In genomic region chr6:118618676-118619377, GRCh38 we compare ENCODE assay signal across 8 cellular contexts. TPM values are rescaled to one million over a fixed set of nuclear protein-coding genes. Genes with fewer than 3 reads are reported as not detected.
DNase-seq lines count a peak whose midpoint lies in the region; ATAC-seq, FAIRE-seq and TF ChIP-seq lines count a peak whose summit lies in the region.

No MANE protein-coding gene starts in this region.

- no peak overlapping the region for H3K4me2 ChIP-seq in GM23338

- H3K36me3 Mint-ChIP-seq in GM23338 (ENCODE audit: low read depth): no peaks in the 10 kb centered on the region

- peaks cover 4% of the 10 kb centered on the region; the same call in 1 of the 2 replicates for H3K9me2 ChIP-seq in GM23338 (ENCODE audit: insufficient read depth)

- H4K20me1 ChIP-seq in GM23338 (replicated peaks; ENCODE audit: insufficient read depth): 0 out of 2 replicates have a peak, but pooled peaks cover 4% of the 10 kb centered on the region

- H3K4me3 Mint-ChIP-seq in GM23338: no peak overlapping the region

- no peaks in the 10 kb centered on the region for H3K27me3 Mint-ChIP-seq in GM23338 (ENCODE audit: insufficient read depth, low read depth, poor library complexity)

- no peaks in the 10 kb centered on the region for H3K4me1 ChIP-seq in GM23338 (ENCODE audit: insufficient read depth)

- peak; percentile 94 for ATAC-seq in GM23338

- no peak overlapping the region for H2AFZ ChIP-seq in GM23338

- TF ChIP-seq CTCF in GM12872 (IDR thresholded peaks at IDR 0.05; ENCODE audit: insufficient read depth, low read depth, low read length): peak; percentile 94
- peak; percentile 91 to 95 for TF ChIP-seq CTCF in GM23338 (conservative IDR thresholded peaks at IDR 0.05; ENCODE audit: low read depth in 2 of 2)
- peak; percentile 97 for TF ChIP-seq CTCF in LNCaP clone FGC (IDR thresholded peaks at IDR 0.05; ENCODE audit: control insufficient read depth, extremely low read depth, insufficient read depth)
- peak; percentile 85 for TF ChIP-seq CTCF in bronchial epithelial cell (IDR thresholded peaks at IDR 0.05; ENCODE audit: insufficient read depth, low read length, severe bottlenecking)
- TF ChIP-seq CTCF in kidney epithelial cell (IDR thresholded peaks at IDR 0.05; ENCODE audit: insufficient read depth, low read length, poor library complexity, severe bottlenecking): peak; percentile 77

- peak; percentile 76 for DNase-seq in GM23338 (ENCODE audit: low spot score)
- no peak for DNase-seq in LNCaP clone FGC (ENCODE audit: low read depth)
- peak; percentile 18 to 53 (median 26) for DNase-seq in activated CD4-positive, CD25-positive, alpha-beta regulatory T cell (lab: John Stamatoyannopoulos, UW)
- DNase-seq in bronchial epithelial cell (ENCODE audit: low read depth): peak; percentile 29
- no peak for DNase-seq in kidney epithelial cell (ENCODE audit: low read depth)
- DNase-seq in stimulated activated CD4-positive, alpha-beta T cell treated with anti-CD3 and anti-CD28 coated beads, Interleukin-4, amount 100 ng/mL, for 24 hours: peak; percentile 72
- no peak for DNase-seq in HCEC 1CT

- no peak overlapping the region for H3K27ac Mint-ChIP-seq in GM23338

- H3F3A ChIP-seq in GM23338 (replicated peaks; ENCODE audit: low read depth): no peaks in the 10 kb centered on the region

- no peak for FAIRE-seq in bronchial epithelial cell (lab: Jason Lieb, UNC)

- H3K4me3 ChIP-seq in GM23338: no peak overlapping the region
- no peak overlapping the region for H3K4me3 ChIP-seq in LNCaP clone FGC (ENCODE audit: low read depth, low read length)
- H3K4me3 ChIP-seq in bronchial epithelial cell (ENCODE audit: low read depth, low read length): no peak overlapping the region
- H3K4me3 ChIP-seq in kidney epithelial cell (ENCODE audit: low read depth, low read length): no peak overlapping the region

- no peaks in the 10 kb centered on the region for H3K27me3 ChIP-seq in GM23338 (ENCODE audit: insufficient read depth)
- H3K27me3 ChIP-seq in bronchial epithelial cell (ENCODE audit: control insufficient read depth, insufficient read depth, low read length): no peaks in the 10 kb centered on the region
- no peaks in the 10 kb centered on the region for H3K27me3 ChIP-seq in kidney epithelial cell (ENCODE audit: control insufficient read depth, insufficient read depth, low read length)

- H3K36me3 ChIP-seq in GM23338 (ENCODE audit: insufficient read depth): no peaks in the 10 kb centered on the region
- no peaks in the 10 kb centered on the region for H3K36me3 ChIP-seq in bronchial epithelial cell (ENCODE audit: control insufficient read depth, insufficient read depth, low read length)
- no peaks in the 10 kb centered on the region for H3K36me3 ChIP-seq in kidney epithelial cell (ENCODE audit: control insufficient read depth, insufficient read depth, low read length)

- H3K4me1 Mint-ChIP-seq in GM23338: no peaks in the 10 kb centered on the region

- H3K27ac ChIP-seq in GM23338 (ENCODE audit: low read depth): no peak overlapping the region

- H3K9me3 Mint-ChIP-seq in GM23338: no peaks in the 10 kb centered on the region; the same call in 2 of the 3 replicates

- no peaks in the 10 kb centered on the region for H3K79me2 ChIP-seq in GM23338 (replicated peaks; ENCODE audit: insufficient read depth)

TF ChIP-seq in GM23338, 12 proteins besides CTCF, POLR2A, EP300 and RAD21:
- TF ChIP-seq CREB1 (CRISPR knock-in tag; IDR thresholded peaks at IDR 0.05; ENCODE audit: low read depth): no peak
- no peak for TF ChIP-seq JUNB (IDR thresholded peaks at IDR 0.05; ENCODE audit: unreplicated experiment)
- TF ChIP-seq NANOG (IDR thresholded peaks at IDR 0.05; ENCODE audit: borderline replicate concordance): no peak
- TF ChIP-seq EZH2phosphoT487 (IDR thresholded peaks at IDR 0.05; ENCODE audit: unreplicated experiment): no peak
- TF ChIP-seq ZNF462 (CRISPR knock-in tag; IDR thresholded peaks at IDR 0.05): no peak
- TF ChIP-seq, protein P1, sequence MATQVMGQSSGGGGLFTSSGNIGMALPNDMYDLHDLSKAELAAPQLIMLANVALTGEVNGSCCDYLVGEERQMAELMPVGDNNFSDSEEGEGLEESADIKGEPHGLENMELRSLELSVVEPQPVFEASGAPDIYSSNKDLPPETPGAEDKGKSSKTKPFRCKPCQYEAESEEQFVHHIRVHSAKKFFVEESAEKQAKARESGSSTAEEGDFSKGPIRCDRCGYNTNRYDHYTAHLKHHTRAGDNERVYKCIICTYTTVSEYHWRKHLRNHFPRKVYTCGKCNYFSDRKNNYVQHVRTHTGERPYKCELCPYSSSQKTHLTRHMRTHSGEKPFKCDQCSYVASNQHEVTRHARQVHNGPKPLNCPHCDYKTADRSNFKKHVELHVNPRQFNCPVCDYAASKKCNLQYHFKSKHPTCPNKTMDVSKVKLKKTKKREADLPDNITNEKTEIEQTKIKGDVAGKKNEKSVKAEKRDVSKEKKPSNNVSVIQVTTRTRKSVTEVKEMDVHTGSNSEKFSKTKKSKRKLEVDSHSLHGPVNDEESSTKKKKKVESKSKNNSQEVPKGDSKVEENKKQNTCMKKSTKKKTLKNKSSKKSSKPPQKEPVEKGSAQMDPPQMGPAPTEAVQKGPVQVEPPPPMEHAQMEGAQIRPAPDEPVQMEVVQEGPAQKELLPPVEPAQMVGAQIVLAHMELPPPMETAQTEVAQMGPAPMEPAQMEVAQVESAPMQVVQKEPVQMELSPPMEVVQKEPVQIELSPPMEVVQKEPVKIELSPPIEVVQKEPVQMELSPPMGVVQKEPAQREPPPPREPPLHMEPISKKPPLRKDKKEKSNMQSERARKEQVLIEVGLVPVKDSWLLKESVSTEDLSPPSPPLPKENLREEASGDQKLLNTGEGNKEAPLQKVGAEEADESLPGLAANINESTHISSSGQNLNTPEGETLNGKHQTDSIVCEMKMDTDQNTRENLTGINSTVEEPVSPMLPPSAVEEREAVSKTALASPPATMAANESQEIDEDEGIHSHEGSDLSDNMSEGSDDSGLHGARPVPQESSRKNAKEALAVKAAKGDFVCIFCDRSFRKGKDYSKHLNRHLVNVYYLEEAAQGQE (IDR thresholded peaks at IDR 0.05; ENCODE audit: unreplicated experiment): no peak

RNA-seq across cellular contexts. Expression of gene CEP85L, which starts 32.6 kb away (rescaled TPM):
- 10.1 and 13.4 TPM in 2 replicates for total RNA-seq in GM23338 (2014; rRNA removed; shearing (Covaris generic))
- polyA plus RNA-seq in GM23338 (2016; fragmentation: Nextera tagmentation; extraction: Ambion mirVana): 9.1 and 10.8 TPM in 2 replicates
- total RNA-seq in bronchial epithelial cell: 6.7 and 7.1 TPM in 2 replicates
- total RNA-seq in kidney epithelial cell: 3.3 and 3.6 TPM in 2 replicates

Comparison
In these comparisons a context has a peak if more than half of its experiments do, and no peak if none do; other contexts are left out.
1. DNase-seq: peak in GM23338 (single experiment), activated CD4-positive, CD25-positive, alpha-beta regulatory T cell (4 of 4), bronchial epithelial cell (single experiment) and stimulated activated CD4-positive, alpha-beta T cell treated with anti-CD3 and anti-CD28 coated beads, Interleukin-4, amount 100 ng/mL, for 24 hours (single experiment); none in LNCaP clone FGC (single experiment), kidney epithelial cell (single experiment) and HCEC 1CT (single experiment).
2. Peak in every context shown above with its lines, with median percentiles within 50 percentile points of each other: CTCF ChIP-seq.